In genomic region chr1:19854866-19855265, GRCh38 we compare ENCODE assay signal across 8 cellular contexts. TPM values are rescaled to one million over a fixed set of nuclear protein-coding genes. Genes with fewer than 3 reads are reported as not detected.
"Had no signal": no experiment of that assay in that cellular context is flagged by ENCODE, and none has a peak within 500 bp of the region (broad histone marks: within the 10 kb centered on the region; RNA-seq: fewer than 3 reads in every experiment).

No MANE protein-coding gene starts in this region.

- H3K4me1 ChIP-seq: HAP-1 had no signal

- H3K9me3 ChIP-seq: HAP-1 had no signal

- H3K4me3 ChIP-seq: HAP-1, K562 had no signal

- H3K36me3 ChIP-seq: HAP-1 had no signal

- ATAC-seq: K562 had no signal

- DNase-seq: GOT3, H7, IMR-90, KG1 had no signal

RNA-seq across cellular contexts. Expression of gene RNF186, which starts 39.8 kb away (rescaled TPM):
- total RNA-seq: H4, H7, HT-29, IMR-90, K562 had no signal
- polyA plus RNA-seq: IMR-90, K562 had no signal
